Comparison of ENCODE assay signal across 7 cellular contexts in the genomic region with DNA sequence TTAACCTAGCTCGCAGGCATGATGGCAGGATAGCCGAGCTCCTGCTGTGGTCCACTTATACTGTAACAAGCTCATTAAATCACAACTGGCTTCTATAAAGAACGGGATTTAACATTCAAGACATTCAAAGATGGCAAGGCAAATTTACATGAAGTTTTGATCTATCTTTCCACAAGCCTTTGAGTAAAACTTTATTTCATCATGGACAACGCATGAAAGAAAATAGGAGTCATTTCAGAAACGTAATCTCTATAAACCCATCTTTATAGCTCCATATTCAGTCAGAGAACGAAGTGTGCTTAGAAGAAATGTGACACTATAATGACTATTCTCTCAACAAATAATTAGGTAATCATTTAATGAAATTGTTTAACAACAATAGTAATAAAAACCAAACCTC. TPM values are rescaled to one million over a fixed set of nuclear protein-coding genes. Genes with fewer than 3 reads are reported as not detected.
DNase-seq lines count a peak whose midpoint lies in the region; ATAC-seq lines count a peak whose summit lies in the region.

No MANE protein-coding gene starts in this region.

- peak overlapping the region; percentile 87 for H3K4me3 ChIP-seq in GM23248
- peak overlapping the region; percentile 89 for H3K4me3 ChIP-seq in SJCRH30
- peak overlapping the region; percentile 95 for H3K4me3 ChIP-seq in skeletal muscle satellite cell (ENCODE audit: low read length)

- WGBS in GM23248 (ENCODE audit: low coverage in 1 of 2, low lambda C conversion rate in 2 of 2, missing lambda C conversion rate in 2 of 2), 2 experiments, result 2% methylated on average over 6 of the region's 6 CpGs

- peaks cover 68% of the 10 kb centered on the region for H3K79me2 ChIP-seq in GM23248 (ENCODE audit: insufficient read depth)

- in situ Hi-C loops in GM23248 (cut with MboI), result no loop called here

- H3K36me3 ChIP-seq in GM23248 (ENCODE audit: low read depth) (peaks cover 10% of the 10 kb centered on the region; the same call in 1 of the 2 replicates), SJCRH30 (peaks cover 12% of the 10 kb centered on the region), skeletal muscle satellite cell (ENCODE audit: insufficient read depth, low read length) (peaks cover 13% of the 10 kb centered on the region)

- H3K4me1 ChIP-seq in GM23248 (ENCODE audit: insufficient read depth) (peaks cover 8% of the 10 kb centered on the region; the same call in 1 of the 2 replicates), SJCRH30 (no peaks in the 10 kb centered on the region), skeletal muscle satellite cell (ENCODE audit: control insufficient read depth, insufficient read depth, low read length) (peaks cover 7% of the 10 kb centered on the region)

- no peak overlapping the region for H2AFZ ChIP-seq in GM23248

- peaks cover 10% of the 10 kb centered on the region; the same call in 1 of the 2 replicates for H4K20me1 ChIP-seq in GM23248 (ENCODE audit: insufficient read depth)

- ATAC-seq in GM18502 (IDR thresholded peaks at IDR 0.05; ENCODE audit: poor library complexity, unreplicated experiment) (no peak), HG02970 (IDR thresholded peaks at IDR 0.05; ENCODE audit: low FRiP score, unreplicated experiment) (no peak)

- H3K27ac ChIP-seq in GM23248 (peak overlapping the region; percentile 93), SJCRH30 (no peak overlapping the region)

- H3F3A ChIP-seq in GM23248 (ENCODE audit: insufficient read depth), result peaks cover 8% of the 10 kb centered on the region; the same call in 1 of the 2 replicates

- peak overlapping the region; percentile 99 for H3K9ac ChIP-seq in GM23248
- H3K9ac ChIP-seq in skeletal muscle satellite cell (ENCODE audit: low read depth, low read length), result peak overlapping the region; percentile 100

- peak; percentile 61 for DNase-seq in GM23248
- no peak for DNase-seq in SJCRH30
- DNase-seq in fibroblast of peridontal ligament (ENCODE audit: extremely low read depth), result peak; percentile 10
- DNase-seq in RPMI8226, result no peak

- H3K9me2 ChIP-seq in GM23248 (ENCODE audit: insufficient read depth), result no peaks in the 10 kb centered on the region

- H3K4me2 ChIP-seq in GM23248 (ENCODE audit: unreplicated experiment) (peak overlapping the region; percentile 100), skeletal muscle satellite cell (ENCODE audit: low read length) (peak overlapping the region; percentile 90)

- H3K27me3 ChIP-seq in GM23248 (replicated peaks; ENCODE audit: insufficient read depth) (no peaks in the 10 kb centered on the region), SJCRH30 (no peaks in the 10 kb centered on the region), skeletal muscle satellite cell (ENCODE audit: control insufficient read depth, insufficient read depth, low read length) (no peaks in the 10 kb centered on the region)

- H3K9me3 ChIP-seq in GM23248 (ENCODE audit: low read depth), result no peaks in the 10 kb centered on the region
- H3K9me3 ChIP-seq in SJCRH30 (replicated peaks), result no peaks in the 10 kb centered on the region
- no peaks in the 10 kb centered on the region for H3K9me3 ChIP-seq in skeletal muscle satellite cell (replicated peaks; ENCODE audit: low read length)

RNA-seq across cellular contexts. Expression of gene RPN1, which starts 1.4 kb away (rescaled TPM):
- 393 and 395 TPM in 2 replicates for total RNA-seq in GM23248 (2014; rRNA removed; shearing (Covaris generic))
- polyA plus RNA-seq in GM23248 (2016; fragmentation: Nextera tagmentation; extraction: Ambion mirVana), result 330 and 345 TPM in 2 replicates
- 268 and 271 TPM in 2 replicates for total RNA-seq in SJCRH30 (2014; rRNA removed; shearing (Covaris generic))
- total RNA-seq in skeletal muscle satellite cell (2012; rRNA removed), result 417 and 512 TPM in 2 replicates

Comparison
In these comparisons a context has a peak if more than half of its experiments do, and no peak if none do; other contexts are left out.
1. DNase-seq: peak in GM23248 (single experiment) and fibroblast of peridontal ligament (single experiment); none in SJCRH30 (0 of 2) and RPMI8226 (single experiment).
2. Peak in every context shown above with its lines, with median percentiles within 50 percentile points of each other: H3K4me3 ChIP-seq.